8 cellular contexts compared by ENCODE assay signal in genomic region chr15:64703632-64703959, GRCh38.
DNase-seq lines count a peak whose midpoint lies in the region; ATAC-seq and TF ChIP-seq lines count a peak whose summit lies in the region.

No MANE protein-coding gene starts in this region.

- WGBS in H9 (ENCODE audit: extremely low coverage, insufficient read length, low lambda C conversion rate): no CpG with 5 or more reads among the region's 7 CpGs
- whole genome bisulfite sequencing in esophagus muscularis mucosa: 41% methylated on average over 7 of the region's 7 CpGs
- WGBS in prostate gland: 50% methylated on average over 7 of the region's 7 CpGs

- peak overlapping the region; percentile 61 to 94 (median 76); a peak in 6 of 7 replicates for H3K27ac Mint-ChIP-seq in H9

- peaks cover 15% of the 10 kb centered on the region; the same call in 1 of the 2 replicates for H3K79me2 ChIP-seq in H9 (ENCODE audit: insufficient read depth, low read length)

- TF ChIP-seq EP300 in esophagus muscularis mucosa (IDR thresholded peaks at IDR 0.05): peak; percentile 30

- no peak overlapping the region for H2BK5ac ChIP-seq in H9 (ENCODE audit: insufficient read length, low read length)

- H3K36me3 Mint-ChIP-seq in H9 (ENCODE audit: insufficient read depth in 1 of 3, low read depth in 3 of 3): peaks cover 10 to 60% (median 34%) of the 10 kb centered on the region in 3 experiments

- H3K27me3 Mint-ChIP-seq in H9 (ENCODE audit: low read depth): peaks cover 2% of the 10 kb centered on the region; the same call in 1 of the 2 replicates

- H2BK12ac ChIP-seq in H9 (ENCODE audit: insufficient read length, low read depth, low read length): no peak overlapping the region

- H3K27ac ChIP-seq in H9 (ENCODE audit: insufficient read length, low read depth, low read length): peak overlapping the region; percentile 14
- H3K27ac ChIP-seq in esophagus muscularis mucosa (replicated peaks in 1 of 4): peak overlapping the region; percentile 91 to 92 (median 92)
- peak overlapping the region; percentile 81 to 88 for H3K27ac ChIP-seq in prostate gland

- no peak for ATAC-seq in GM19023 (IDR thresholded peaks at IDR 0.05; ENCODE audit: unreplicated experiment)
- ATAC-seq in GM21360 (IDR thresholded peaks at IDR 0.05; ENCODE audit: unreplicated experiment): no peak

- H3K9me3 ChIP-seq in H9 (ENCODE audit: control insufficient read depth, low read depth, low read length) (no peaks in the 10 kb centered on the region), esophagus muscularis mucosa (no peaks in the 10 kb centered on the region), prostate gland (no peaks in the 10 kb centered on the region)

- intact Hi-C loops in esophagus muscularis mucosa (cut with DNase I) (no loop called here), prostate gland (cut with DNase I) (no loop called here)

- peaks cover 0 to 2% of the 10 kb centered on the region in 2 experiments; a peak in 2 of 5 replicates for H3K9me3 Mint-ChIP-seq in H9

- no peak overlapping the region for H2AK5ac ChIP-seq in H9 (ENCODE audit: insufficient read length, low read length)

- no peak overlapping the region for H4K91ac ChIP-seq in H9 (ENCODE audit: insufficient read length, low read depth, low read length)

- H3K4me1 Mint-ChIP-seq in H9: peaks cover 40 to 42% of the 10 kb centered on the region in 2 experiments

- H3K4me2 ChIP-seq in H9 (ENCODE audit: insufficient read depth, insufficient read length, low read length): peak overlapping the region; percentile 47

- no peaks in the 10 kb centered on the region for H4K20me1 ChIP-seq in H9 (ENCODE audit: control insufficient read depth, insufficient read depth, insufficient read length)

- H2BK15ac ChIP-seq in H9 (ENCODE audit: low read depth, low read length): no peak overlapping the region

- H3K36me3 ChIP-seq in esophagus muscularis mucosa (peaks cover 0 to 19% (median 2%) of the 10 kb centered on the region in 4 donors), prostate gland (no peaks in the 10 kb centered on the region)

- H2AFZ ChIP-seq in H9 (ENCODE audit: low read length): no peak overlapping the region

- no peak for TF ChIP-seq POLR2A in esophagus muscularis mucosa (IDR thresholded peaks at IDR 0.05; ENCODE audit: low read depth)
- TF ChIP-seq POLR2A in prostate gland (IDR thresholded peaks at IDR 0.05): no peak

- H3K27me3 ChIP-seq in H9 (ENCODE audit: insufficient read depth, low read length) (no peaks in the 10 kb centered on the region), esophagus muscularis mucosa (no peaks in the 10 kb centered on the region), prostate gland (replicated peaks; ENCODE audit: insufficient read depth) (no peaks in the 10 kb centered on the region)

- peak overlapping the region; percentile 21 for H3K9ac ChIP-seq in H9 (ENCODE audit: extremely low read depth, insufficient read length, low read length)

- H3K4ac ChIP-seq in H9 (ENCODE audit: low read depth, low read length): no peak overlapping the region

- H3K14ac ChIP-seq in H9 (ENCODE audit: insufficient read depth, low read length): no peak overlapping the region

- H3K79me1 ChIP-seq in H9 (ENCODE audit: insufficient read depth, low read depth, low read length, poor library complexity, severe bottlenecking): no peaks in the 10 kb centered on the region

- no peak overlapping the region for H4K8ac ChIP-seq in H9 (replicated peaks; ENCODE audit: insufficient read length, low read depth, low read length)

- DNase-seq in H9 (no peak), RPMI7951 (ENCODE audit: low read depth) (peak; percentile 28), esophagus muscularis mucosa (ENCODE audit: extremely low spot score) (no peak), prostate gland (ENCODE audit: low spot score) (no peak), cerebellar nuclear complex (lab: John Stamatoyannopoulos, UW) (no peak), T1000 (lab: John Stamatoyannopoulos, UW) (no peak)

- H3T11ph ChIP-seq in H9 (ENCODE audit: low read length): no peak overlapping the region

- no peak overlapping the region for H2BK120ac ChIP-seq in H9 (ENCODE audit: low read depth, low read length, poor library complexity, severe bottlenecking)

- H4K5ac ChIP-seq in H9 (ENCODE audit: insufficient read length, low read depth, low read length): no peak overlapping the region

- H3K4me3 ChIP-seq in esophagus muscularis mucosa (peak overlapping the region; percentile 71 to 87 (median 82)), prostate gland (peak overlapping the region; percentile 81 to 89)

- peak overlapping the region; percentile 78 to 93 for H3K4me3 Mint-ChIP-seq in H9

- H3K56ac ChIP-seq in H9 (ENCODE audit: insufficient read length, low read depth, low read length): no peak overlapping the region

- no peak overlapping the region for H3K23ac ChIP-seq in H9 (ENCODE audit: insufficient read length, low read depth, low read length)

- H3K4me1 ChIP-seq in H9 (ENCODE audit: insufficient read depth, low read length) (peaks cover 12% of the 10 kb centered on the region; the same call in 1 of the 2 replicates), esophagus muscularis mucosa (peaks cover 37 to 51% (median 50%) of the 10 kb centered on the region in 4 donors), prostate gland (replicated peaks) (peaks cover 20% of the 10 kb centered on the region)

- no peak overlapping the region for H2BK20ac ChIP-seq in H9 (ENCODE audit: low read depth, low read length, poor library complexity, severe bottlenecking)

- TF ChIP-seq CTCF in H9 (conservative IDR thresholded peaks at IDR 0.05): no peak
- no peak for TF ChIP-seq CTCF in esophagus muscularis mucosa (IDR thresholded peaks at IDR 0.05)
- TF ChIP-seq CTCF in prostate gland (IDR thresholded peaks at IDR 0.05): no peak

- peaks cover 25% of the 10 kb centered on the region for H3K23me2 ChIP-seq in H9 (ENCODE audit: insufficient read length, low read depth, low read length, poor library complexity, severe bottlenecking)

- peak overlapping the region; percentile 21 for H3K18ac ChIP-seq in H9 (ENCODE audit: insufficient read length, low read depth, low read length)

Comparison
In these comparisons a context has a peak if more than half of its experiments do, and no peak if none do; other contexts are left out.
1. H3K27ac ChIP-seq: peak in every context shown above with its lines; median percentile 92 in esophagus muscularis mucosa; 84 in prostate gland; 14 in H9.